Comparison of ENCODE assay signal across 8 cellular contexts in the genomic region with DNA sequence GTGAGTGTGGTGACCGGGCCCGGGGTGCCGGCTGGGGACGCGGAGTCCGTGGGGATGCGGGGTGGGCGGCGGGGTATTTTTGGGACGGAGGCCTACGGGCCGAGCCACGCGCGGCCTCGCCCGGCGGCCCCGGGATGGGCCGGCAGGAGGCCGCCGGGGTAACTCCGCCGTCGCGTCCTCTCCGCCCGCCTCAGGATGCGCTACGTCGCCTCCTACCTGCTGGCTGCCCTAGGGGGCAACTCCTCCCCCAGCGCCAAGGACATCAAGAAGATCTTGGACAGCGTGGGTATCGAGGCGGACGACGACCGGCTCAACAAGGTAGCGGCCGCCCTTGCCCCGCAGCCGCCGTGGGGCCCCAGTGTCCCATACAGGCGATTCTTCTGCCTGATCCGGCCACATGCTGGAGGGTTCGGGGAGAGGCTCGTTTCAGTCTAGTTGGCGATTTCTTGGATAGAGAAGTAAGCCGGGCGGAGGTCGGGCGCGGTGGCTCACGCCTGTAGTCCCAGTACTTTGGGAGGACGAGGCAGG. TPM values are rescaled to one million over a fixed set of nuclear protein-coding genes. Genes with fewer than 3 reads are reported as not detected.
DNase-seq lines count a peak whose midpoint lies in the region; ATAC-seq and TF ChIP-seq lines count a peak whose summit lies in the region.

No MANE protein-coding gene starts in this region.

- H3K27me3 ChIP-seq in esophagus squamous epithelium (no peaks in the 10 kb centered on the region), psoas muscle (ENCODE audit: insufficient read depth in 3 of 3, low read length in 2 of 3) (no peaks in the 10 kb centered on the region)

- no peaks in the 10 kb centered on the region for H3K9me3 Mint-ChIP-seq in T-helper 1 cell treated with Interleukin-12 subunit alpha and Interleukin-12 subunit beta and Interleukin-4 antibody, amounts not matched to agents 30 μg/mL and 1 μg/mL, for 36 hours

- H3K9me3 ChIP-seq in esophagus squamous epithelium (no peaks in the 10 kb centered on the region), psoas muscle (no peaks in the 10 kb centered on the region)

- peak overlapping the region; percentile 69 to 99 (median 83) for H3K4me3 ChIP-seq in esophagus squamous epithelium
- peak overlapping the region; percentile 93 for H3K4me3 ChIP-seq in psoas muscle

- POLR2A ChIA-PET in RWPE1 (lab: Yijun Ruan, JAX; ENCODE audit: low non-redundant PET), result interaction anchor here (0.8 to 1.4 kb wide), 2 partner anchors 9 to 113 kb away, joined by 4 to 7 read pairs; partner anchors contain the start of gene PNPLA2

- no peak for TF ChIP-seq POLR2A in esophagus squamous epithelium (IDR thresholded peaks at IDR 0.05)

- no peaks in the 10 kb centered on the region for H3K27me3 Mint-ChIP-seq in T-helper 1 cell treated with Interleukin-12 subunit alpha and Interleukin-12 subunit beta and Interleukin-4 antibody, amounts not matched to agents 30 μg/mL and 1 μg/mL, for 36 hours (ENCODE audit: low read depth)

- H3K27ac Mint-ChIP-seq in T-helper 1 cell treated with Interleukin-12 subunit alpha and Interleukin-12 subunit beta and Interleukin-4 antibody, amounts not matched to agents 30 μg/mL and 1 μg/mL, for 36 hours, result peak overlapping the region; percentile 97

- H3K36me3 Mint-ChIP-seq in T-helper 1 cell treated with Interleukin-12 subunit alpha and Interleukin-12 subunit beta and Interleukin-4 antibody, amounts not matched to agents 30 μg/mL and 1 μg/mL, for 36 hours (ENCODE audit: low read depth), result peaks cover 25% of the 10 kb centered on the region

- 0% methylated on average over 4 of the region's 55 CpGs; no CpG with 5 or more reads in 1 of the 2 donors for WGBS in esophagus squamous epithelium, 2 donors
- 0 to 1% (median 1%) methylated on average over 55 of the region's 55 CpGs for WGBS in psoas muscle, 3 donors

- H3K4me3 Mint-ChIP-seq in T-helper 1 cell treated with Interleukin-12 subunit alpha and Interleukin-12 subunit beta and Interleukin-4 antibody, amounts not matched to agents 30 μg/mL and 1 μg/mL, for 36 hours, result peak overlapping the region; percentile 93

- TF ChIP-seq CTCF in RWPE1 (conservative IDR thresholded peaks at IDR 0.05; ENCODE audit: low read depth) (no peak), esophagus squamous epithelium (IDR thresholded peaks at IDR 0.05) (peak in 1 of 6 experiments; percentile 21), psoas muscle (IDR thresholded peaks at IDR 0.05) (no peak)

- CTCF ChIA-PET in RWPE1 (lab: Yijun Ruan, JAX), result no interaction called here

- H3K4me1 ChIP-seq in esophagus squamous epithelium (peaks cover 25 to 59% (median 31%) of the 10 kb centered on the region in 3 donors), psoas muscle (peaks cover 31% of the 10 kb centered on the region)

- intact Hi-C loops in esophagus squamous epithelium (cut with DNase I) (no loop called here), psoas muscle (cut with DNase I) (no loop called here)

- peaks cover 18 to 39% (median 23%) of the 10 kb centered on the region in 3 donors for H3K36me3 ChIP-seq in esophagus squamous epithelium
- peaks cover 10 to 42% of the 10 kb centered on the region in 2 donors for H3K36me3 ChIP-seq in psoas muscle (ENCODE audit: insufficient read depth in 1 of 2, low read depth in 1 of 2)

- ATAC-seq in psoas muscle (no peak), GM21360 (IDR thresholded peaks at IDR 0.05; ENCODE audit: unreplicated experiment) (no peak)

- DNase-seq in T-helper 1 cell (no peak), RWPE1 (ENCODE audit: low spot score) (no peak), esophagus squamous epithelium (lab: John Stamatoyannopoulos, UW) (no peak), psoas muscle (no peak), NCI-H345 (lab: John Stamatoyannopoulos, UW) (no peak), KG1 (lab: John Stamatoyannopoulos, UW) (no peak)

- H3K27ac ChIP-seq in RWPE1 (peak overlapping the region; percentile 97), esophagus squamous epithelium (peak overlapping the region; percentile 98 to 99 (median 98)), psoas muscle (peak overlapping the region; percentile 97)

- peaks cover 22% of the 10 kb centered on the region for H3K4me1 Mint-ChIP-seq in T-helper 1 cell treated with Interleukin-12 subunit alpha and Interleukin-12 subunit beta and Interleukin-4 antibody, amounts not matched to agents 30 μg/mL and 1 μg/mL, for 36 hours (ENCODE audit: low read depth)

RNA-seq across cellular contexts. Expression of gene RPLP2, which starts 0.3 kb away (rescaled TPM):
- total RNA-seq in esophagus squamous epithelium (100 to 1,000 TPM; 232 to 871 (median 490) TPM), psoas muscle (1,000 to 10,000 TPM; 1,082 to 1,565 (median 1,354) TPM)
- polyA plus RNA-seq in psoas muscle, result 1,000 to 10,000 TPM in 1 of 3 donors, 100 to 1,000 TPM in 2; 779 to 1,781 (median 798) TPM

RNA-seq across cellular contexts. Expression of gene PIDD1, which starts 5.1 kb away (rescaled TPM):
- total RNA-seq in esophagus squamous epithelium (10 to 100 TPM in 3 of 4 donors, 1 to 10 TPM in 1; 9.3 to 14.3 (median 10.6) TPM), psoas muscle (10 to 100 TPM in 3 of 4 donors, 1 to 10 TPM in 1; 8.7 to 13.8 (median 10.4) TPM)
- polyA plus RNA-seq in psoas muscle, result 10 to 100 TPM in 2 of 3 donors, 1 to 10 TPM in 1; 9.4 to 16.2 (median 10.9) TPM

RNA-seq across cellular contexts. Expression of gene PNPLA2, which starts 8.6 kb away (rescaled TPM):
- total RNA-seq in esophagus squamous epithelium (10 to 100 TPM; 14.2 to 42.7 (median 26.0) TPM), psoas muscle (100 to 1,000 TPM; 125 to 247 (median 175) TPM)
- 10 to 100 TPM; 64.8 to 87.9 (median 83.8) TPM for polyA plus RNA-seq in psoas muscle

RNA-seq across cellular contexts. Expression of gene SLC25A22, which starts 12.0 kb away (rescaled TPM):
- total RNA-seq in esophagus squamous epithelium, result 10 to 100 TPM in 2 of 4 donors, 1 to 10 TPM in 2; 4.0 to 14.7 (median 9.8) TPM
- total RNA-seq in psoas muscle, result 1 to 10 TPM; 1.5 to 2.9 (median 2.2) TPM
- polyA plus RNA-seq in psoas muscle, result 1 to 10 TPM in 1 of 3 donors, under 1 TPM in 2; 0.49 to 4.3 (median 0.56) TPM

RNA-seq across cellular contexts. Expression of gene CRACR2B, which starts 17.6 kb away (rescaled TPM):
- total RNA-seq in esophagus squamous epithelium (1 to 10 TPM in 3 of 4 donors, under 1 TPM in 1; 0.48 to 5.7 (median 3.5) TPM), psoas muscle (1 to 10 TPM; 2.4 to 8.9 (median 4.1) TPM)
- 1 to 10 TPM; 1.9 to 6.4 (median 2.8) TPM for polyA plus RNA-seq in psoas muscle
